Comparison of ENCODE assay signal across 6 cellular contexts in the genomic region with DNA sequence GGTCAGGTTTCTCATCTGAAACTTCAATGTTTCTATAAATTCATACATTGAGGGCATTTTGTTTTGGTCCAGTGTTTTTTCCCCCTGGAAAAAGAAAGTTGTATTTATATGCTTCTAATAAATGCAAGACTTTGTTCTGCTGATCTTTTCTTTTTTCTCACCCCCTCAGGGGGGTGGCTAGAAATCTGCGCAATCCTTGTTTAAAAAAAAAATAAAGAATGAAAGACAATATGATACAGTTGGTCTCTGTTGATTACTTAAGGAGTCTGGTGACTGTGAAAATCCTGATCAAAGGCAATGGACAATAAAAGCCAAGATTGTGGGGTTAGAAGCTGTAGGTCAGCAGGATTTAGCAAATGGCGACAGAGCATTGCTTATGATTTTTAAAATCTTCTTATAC.
"Had no signal": no experiment of that assay in that cellular context is flagged by ENCODE, and none has a peak within 500 bp of the region (broad histone marks: within the 10 kb centered on the region; RNA-seq: fewer than 3 reads in every experiment).

No MANE protein-coding gene starts in this region.

- ATAC-seq: HCT116, K562 had no signal

- H3K27ac Mint-ChIP-seq: HFFc6 had no signal

- H3K9me3 Mint-ChIP-seq: HFFc6 had no signal

- H3K4me3 Mint-ChIP-seq: HFFc6 had no signal

- DNase-seq: GOT3, H7, HFFc6, IMR-90 had no signal
